ENCODE assay signal across 22 cellular contexts in the genomic region with DNA sequence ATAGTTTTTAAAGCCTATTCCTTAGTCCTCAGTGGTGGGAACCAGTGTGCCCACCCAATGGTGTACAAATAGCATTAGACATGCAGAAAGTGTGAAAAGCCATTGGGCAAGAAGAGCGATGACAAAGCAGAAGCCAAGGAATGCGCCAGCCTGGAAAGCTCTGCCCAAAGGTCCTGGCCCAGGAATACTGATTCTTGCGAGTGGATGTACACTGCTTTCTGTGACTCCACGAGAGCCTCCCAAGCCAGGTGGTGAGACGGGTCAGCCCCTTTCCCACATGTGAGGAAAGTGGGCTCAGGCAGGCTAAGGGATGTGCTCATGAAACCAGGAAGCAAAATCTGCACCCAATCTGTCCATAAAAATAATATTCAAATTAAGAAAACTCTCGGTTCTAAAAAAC.
A peak's percentile ranks its signal among the peaks of the same experiment; 100 is the strongest.
DNase-seq lines count a peak whose midpoint lies in the region; ATAC-seq and TF ChIP-seq lines count a peak whose summit lies in the region.
"Had no signal": no experiment of that assay in that cellular context is flagged by ENCODE, and none has a peak within 500 bp of the region (broad histone marks: within the 10 kb centered on the region; RNA-seq: fewer than 3 reads in every experiment).

No MANE protein-coding gene starts in this region.

- peak overlapping the region; percentile 64 for H3K27ac Mint-ChIP-seq in endodermal cell
- H3K27ac Mint-ChIP-seq in osteocyte (ENCODE audit: unreplicated experiment), result no peak overlapping the region
- H3K27ac Mint-ChIP-seq: CD4-positive, alpha-beta T cell; GM23338 had no signal

- 97% methylated on average over 6 of the region's 6 CpGs for WGBS in right cardiac atrium
- 93 to 98% methylated on average over 6 of the region's 6 CpGs for WGBS in endodermal cell (ENCODE audit: insufficient coverage in 1 of 2, insufficient read length in 1 of 2), 2 experiments
- 95% methylated on average over 6 of the region's 6 CpGs for WGBS in testis, 2 donors

- H3K27ac ChIP-seq in right atrium auricular region, result no peak overlapping the region
- H3K27ac ChIP-seq in right cardiac atrium (ENCODE audit: low read length), result no peak overlapping the region
- H3K27ac ChIP-seq in endodermal cell (ENCODE audit: low read depth, low read length), result no peak overlapping the region
- no peak overlapping the region for H3K27ac ChIP-seq in testis
- H3K27ac ChIP-seq: A549 had no signal

- H3K9ac ChIP-seq in endodermal cell (ENCODE audit: extremely low read depth, low read length, poor library complexity, severe bottlenecking), result no peak overlapping the region

- peak; percentile 30 for DNase-seq in right atrium auricular region (ENCODE audit: low spot score)
- no peak for DNase-seq in right cardiac atrium
- peak; percentile 25 for DNase-seq in endodermal cell
- peak; percentile 53 for DNase-seq in osteocyte (ENCODE audit: extremely low spot score, unreplicated experiment)
- no peak for DNase-seq in NCI-H1092 treated with DMSO at 0.1 percent for 48 hours (lab: John Stamatoyannopoulos, UW)
- DNase-seq in testis, result no peak
- DNase-seq: Caco-2, DMS153, GF-D8, NCI-H1694 treated with DMSO at 0.1 percent for 48 hours, NCI-H2107, NCI-H2227 treated with DMSO at 0.1 percent for 48 hours, NCI-H524, NCI-H82, OCI-M1, RPMI8226, SHP77 treated with DMSO at 0.1 percent for 48 hours had no signal

- H3K36me3 ChIP-seq in right atrium auricular region (no peaks in the 10 kb centered on the region), endodermal cell (ENCODE audit: control insufficient read depth, insufficient read depth, low read length) (no peaks in the 10 kb centered on the region), testis (ENCODE audit: low read depth, missing control alignments) (no peaks in the 10 kb centered on the region)

- ATAC-seq in right cardiac atrium, result no peak
- no peak for ATAC-seq in HG03139 (IDR thresholded peaks at IDR 0.05; ENCODE audit: unreplicated experiment)
- ATAC-seq: A549, GM23338, K562 had no signal

- intact Hi-C loops in right cardiac atrium (cut with DNase I) (no loop called here), testis (cut with DNase I; ENCODE audit: low total_unique reads) (no loop called here)

- H3K36me3 Mint-ChIP-seq in endodermal cell (ENCODE audit: low read depth) (no peaks in the 10 kb centered on the region), osteocyte (ENCODE audit: unreplicated experiment) (no peaks in the 10 kb centered on the region)

- H3K9me3 Mint-ChIP-seq in endodermal cell, result no peaks in the 10 kb centered on the region
- no peaks in the 10 kb centered on the region for H3K9me3 Mint-ChIP-seq in osteocyte (ENCODE audit: unreplicated experiment)
- H3K9me3 Mint-ChIP-seq: CD4-positive, alpha-beta T cell; GM23338 had no signal

- H3K4me3 ChIP-seq in right atrium auricular region (no peak overlapping the region), right cardiac atrium (ENCODE audit: low read length) (no peak overlapping the region), endodermal cell (ENCODE audit: low read length) (no peak overlapping the region), testis (no peak overlapping the region)
- H3K4me3 ChIP-seq: A549, GM23338, K562 had no signal

- H3K27me3 Mint-ChIP-seq in endodermal cell (ENCODE audit: insufficient read depth) (no peaks in the 10 kb centered on the region), osteocyte (ENCODE audit: unreplicated experiment) (peaks cover 17% of the 10 kb centered on the region)

- H3K4me3 Mint-ChIP-seq in endodermal cell, result no peak overlapping the region
- no peak overlapping the region for H3K4me3 Mint-ChIP-seq in osteocyte (ENCODE audit: unreplicated experiment)
- H3K4me3 Mint-ChIP-seq: CD4-positive, alpha-beta T cell; GM23338 had no signal

- no peaks in the 10 kb centered on the region for H3K9me3 ChIP-seq in right atrium auricular region
- H3K9me3 ChIP-seq in right cardiac atrium (ENCODE audit: control insufficient read depth, low read length), result no peaks in the 10 kb centered on the region
- no peaks in the 10 kb centered on the region for H3K9me3 ChIP-seq in endodermal cell (ENCODE audit: control insufficient read depth, low read length)
- no peaks in the 10 kb centered on the region for H3K9me3 ChIP-seq in testis
- H3K9me3 ChIP-seq: Caco-2 had no signal

- no peak for TF ChIP-seq POLR2A in testis (IDR thresholded peaks at IDR 0.05)

- H3K27me3 ChIP-seq in right atrium auricular region (no peaks in the 10 kb centered on the region), right cardiac atrium (ENCODE audit: control insufficient read depth, insufficient read depth) (no peaks in the 10 kb centered on the region), endodermal cell (ENCODE audit: control insufficient read depth, insufficient read depth, low read length, poor library complexity, severe bottlenecking) (no peaks in the 10 kb centered on the region), testis (no peaks in the 10 kb centered on the region)

- TF ChIP-seq CTCF in right atrium auricular region (IDR thresholded peaks at IDR 0.05) (no peak), endodermal cell (conservative IDR thresholded peaks at IDR 0.05) (no peak), osteocyte (IDR thresholded peaks at IDR 0.05) (no peak), testis (IDR thresholded peaks at IDR 0.05) (no peak)

- H3K4me1 ChIP-seq in right atrium auricular region (no peaks in the 10 kb centered on the region), right cardiac atrium (ENCODE audit: control insufficient read depth, insufficient read depth, low read length) (no peaks in the 10 kb centered on the region), endodermal cell (ENCODE audit: control insufficient read depth, insufficient read depth, low read length) (no peaks in the 10 kb centered on the region), testis (no peaks in the 10 kb centered on the region)
- H3K4me1 ChIP-seq: A549 had no signal

- H3K4me1 Mint-ChIP-seq in endodermal cell (peaks cover 2% of the 10 kb centered on the region), osteocyte (ENCODE audit: unreplicated experiment) (no peaks in the 10 kb centered on the region)
- H3K4me1 Mint-ChIP-seq: GM23338 had no signal

Comparison
In these comparisons a context has a peak if more than half of its experiments do, and no peak if none do; other contexts are left out.
1. DNase-seq: peak in right atrium auricular region (single experiment), endodermal cell (single experiment) and osteocyte (single experiment); none in right cardiac atrium (0 of 3), NCI-H1092 treated with DMSO at 0.1 percent for 48 hours (single experiment) and testis (single experiment).